ENCODE assay signal across 1 cellular context in genomic region chr5:176878463-176878862, GRCh38.
TF ChIP-seq lines count a peak whose summit lies in the region.

No MANE protein-coding gene starts in this region.

TF ChIP-seq in H1, 55 proteins besides CTCF, POLR2A, EP300 and RAD21 (continued from another document):
- TF ChIP-seq ATF2 (IDR thresholded peaks at IDR 0.05; ENCODE audit: low read length) (no peak), JUN (IDR thresholded peaks at IDR 0.05; ENCODE audit: low read depth, low read length) (no peak), TCF12 (IDR thresholded peaks at IDR 0.05; ENCODE audit: low read depth, low read length) (no peak), SP2 (IDR thresholded peaks at IDR 0.05; ENCODE audit: low read length) (no peak), NRF1 (IDR thresholded peaks at IDR 0.05; ENCODE audit: low read depth, low read length) (no peak), MAX (IDR thresholded peaks at IDR 0.05) (no peak), PHF8 (conservative IDR thresholded peaks at IDR 0.05; ENCODE audit: low read depth, low read length) (no peak), USF2 (IDR thresholded peaks at IDR 0.05; ENCODE audit: low read length) (no peak), ZNF274 (IDR thresholded peaks at IDR 0.05; ENCODE audit: borderline replicate concordance, extremely low read depth, low read length) (no peak), RFX5 (IDR thresholded peaks at IDR 0.05; ENCODE audit: borderline replicate concordance, low read depth, low read length) (no peak)
